Comparison of ENCODE assay signal across 8 cellular contexts in the genomic region with DNA sequence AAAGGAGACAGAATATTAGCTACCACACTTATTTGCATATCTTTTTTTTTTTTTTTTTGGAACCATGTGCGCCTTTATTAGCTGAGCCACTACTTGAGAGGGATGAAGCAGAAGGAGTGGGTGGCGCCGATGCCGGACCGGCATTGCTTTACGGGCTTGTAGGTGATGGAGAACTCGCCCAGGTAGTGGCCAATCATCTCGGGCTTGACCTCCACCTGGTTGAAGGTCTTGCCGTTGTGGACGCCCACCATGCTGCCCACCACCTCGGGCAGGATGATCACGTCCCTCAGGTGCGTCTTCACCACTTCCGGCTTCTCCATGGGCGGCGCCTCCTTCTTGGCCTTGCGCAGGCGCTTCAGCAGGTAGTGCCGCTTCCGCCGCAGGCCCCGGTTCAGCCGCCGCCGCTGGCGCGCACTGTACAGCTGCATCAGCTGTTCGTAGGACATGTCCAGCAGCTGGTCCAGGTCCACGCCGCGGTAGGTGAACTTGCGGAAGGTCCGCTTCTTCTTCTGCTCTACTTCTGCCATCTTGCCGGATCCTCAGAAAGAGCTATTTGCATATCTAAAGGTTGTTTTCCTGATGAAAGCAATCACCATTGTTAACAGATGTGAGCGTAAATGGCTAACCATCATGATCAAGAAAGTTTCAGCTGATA. TPM values are rescaled to one million over a fixed set of nuclear protein-coding genes. Genes with fewer than 3 reads are reported as not detected.
A peak's percentile ranks its signal among the peaks of the same experiment; 100 is the strongest.
DNase-seq lines count a peak whose midpoint lies in the region; ATAC-seq and TF ChIP-seq lines count a peak whose summit lies in the region.
"Not testable (repeated sequence)": the region's sequence is repeated elsewhere in the genome, so short reads cannot be mapped to it uniquely, and the experiment has no call there.

No MANE protein-coding gene starts in this region.

- peak; percentile 68 for ATAC-seq in GM18907 (IDR thresholded peaks at IDR 0.05; ENCODE audit: unreplicated experiment)

- H3K27ac ChIP-seq in 22Rv1 (peak overlapping the region; percentile 66), mammary epithelial cell (ENCODE audit: insufficient read depth, low read depth, low read length) (peak overlapping the region; percentile 50)
- H3K27ac ChIP-seq in KMS-11, result not testable (repeated sequence)

- intact Hi-C loops in mammary epithelial cell (cut with micrococcal nuclease), result not testable (repeated sequence)

- not testable (repeated sequence) for H4K20me1 ChIP-seq in KMS-11 (ENCODE audit: insufficient read depth); mammary epithelial cell (ENCODE audit: insufficient read depth, low read length)

- not testable (repeated sequence) for H3K36me3 ChIP-seq in KMS-11 (ENCODE audit: insufficient read depth); mammary epithelial cell (ENCODE audit: insufficient read depth, low read length); kidney epithelial cell (ENCODE audit: control insufficient read depth, insufficient read depth, low read length)

- H3K27me3 ChIP-seq in KMS-11 (ENCODE audit: insufficient read depth, low read depth); mammary epithelial cell (ENCODE audit: insufficient read depth, low read length); kidney epithelial cell (ENCODE audit: control insufficient read depth, insufficient read depth, low read length): not testable (repeated sequence)

- not testable (repeated sequence) for H3K79me2 ChIP-seq in KMS-11 (ENCODE audit: insufficient read depth, low read depth); mammary epithelial cell (ENCODE audit: insufficient read depth, low read length)

- not testable (repeated sequence) for BruUV-seq in mammary epithelial cell (replicated peaks; lab: Mats Ljungman, UMichigan)

- H3K9ac ChIP-seq in KMS-11, result peak overlapping the region; percentile 1; the same call in 1 of the 2 replicates
- peak overlapping the region; percentile 60 for H3K9ac ChIP-seq in mammary epithelial cell (ENCODE audit: insufficient read depth, low read length)

- DNase-seq in RKO (ENCODE audit: low spot score), result peak; percentile 70
- DNase-seq in activated CD8-positive, alpha-beta memory T cell treated with anti-CD3 and anti-CD28 coated beads, Interleukin-2, amount 50 U/mL, for 4 hours, result peak; percentile 40
- peak; percentile 81 for DNase-seq in mammary epithelial cell
- not testable (repeated sequence) for DNase-seq in kidney epithelial cell (ENCODE audit: low read depth)
- DNase-seq in stimulated activated CD4-positive, alpha-beta T cell treated with anti-CD3 and anti-CD28 coated beads, Interleukin-12 subunit alpha, Interleukin-12 subunit beta, amount 100 ng/mL, for 4 hours, result peak; percentile 30

- peak overlapping the region; percentile 36; the same call in 1 of the 2 replicates for H2AFZ ChIP-seq in KMS-11 (ENCODE audit: low read depth)
- peak overlapping the region; percentile 92 for H2AFZ ChIP-seq in mammary epithelial cell (ENCODE audit: low read depth, low read length)

- in situ Hi-C loops in mammary epithelial cell (cut with MboI; ENCODE audit: low sequenced_read_pairs in 2 of 2), result not testable (repeated sequence)

- not testable (repeated sequence) for TF ChIP-seq CTCF in 22Rv1 (IDR thresholded peaks at IDR 0.05); KMS-11 (conservative IDR thresholded peaks at IDR 0.05; ENCODE audit: low read depth, low read length); mammary epithelial cell (conservative IDR thresholded peaks at IDR 0.05 in 1 of 2, IDR thresholded peaks at IDR 0.05 in 1 of 2; ENCODE audit: extremely low read depth in 1 of 2, insufficient read depth in 1 of 2, low read depth in 1 of 2, low read length in 2 of 2); kidney epithelial cell (IDR thresholded peaks at IDR 0.05; ENCODE audit: insufficient read depth, low read length, poor library complexity, severe bottlenecking)

- H3K4me1 ChIP-seq in KMS-11 (ENCODE audit: low read depth, poor library complexity, severe bottlenecking); mammary epithelial cell (ENCODE audit: insufficient read depth, low read length): not testable (repeated sequence)

- H3K4me2 ChIP-seq in KMS-11, result peak overlapping the region; percentile 17; the same call in 1 of the 2 replicates
- H3K4me2 ChIP-seq in mammary epithelial cell (ENCODE audit: insufficient read depth, low read depth, low read length), result peak overlapping the region; percentile 17

- WGBS in mammary epithelial cell (ENCODE audit: low coverage, missing lambda C conversion rate), result 46% methylated on average over 18 of the region's 35 CpGs

- not testable (repeated sequence) for H3K4me3 ChIP-seq in KMS-11 (IDR thresholded peaks at IDR 0.05; ENCODE audit: insufficient read depth, low read depth, low read length)
- H3K4me3 ChIP-seq in mammary epithelial cell (replicated peaks in 1 of 3; ENCODE audit: insufficient read depth in 1 of 3, low read depth in 2 of 3, low read length in 3 of 3) (peak overlapping the region; percentile 50 to 66 (median 63)), kidney epithelial cell (ENCODE audit: low read depth, low read length) (peak overlapping the region; percentile 51)

- dilution Hi-C loops in mammary epithelial cell (cut with HindIII; ENCODE audit: low sequenced_read_pairs), result not testable (repeated sequence)

- not testable (repeated sequence) for H3K9me3 ChIP-seq in mammary epithelial cell (replicated peaks; ENCODE audit: insufficient read depth, low read length)

- CTCF ChIA-PET in mammary epithelial cell (lab: Charles Lee; ENCODE audit: low non-redundant PET), result not testable (repeated sequence)

RNA-seq across cellular contexts. Expression of gene COA6, which starts 16.5 kb away (rescaled TPM):
- total RNA-seq in mammary epithelial cell (10 to 100 TPM; 10.3 to 43.4 TPM), kidney epithelial cell (25.9 and 46.2 TPM in 2 replicates)
- polyA plus RNA-seq in mammary epithelial cell, result 26.0 TPM
- polyA minus RNA-seq in mammary epithelial cell, result 6.5 TPM
